17 cellular contexts compared by ENCODE assay signal in the genomic region with DNA sequence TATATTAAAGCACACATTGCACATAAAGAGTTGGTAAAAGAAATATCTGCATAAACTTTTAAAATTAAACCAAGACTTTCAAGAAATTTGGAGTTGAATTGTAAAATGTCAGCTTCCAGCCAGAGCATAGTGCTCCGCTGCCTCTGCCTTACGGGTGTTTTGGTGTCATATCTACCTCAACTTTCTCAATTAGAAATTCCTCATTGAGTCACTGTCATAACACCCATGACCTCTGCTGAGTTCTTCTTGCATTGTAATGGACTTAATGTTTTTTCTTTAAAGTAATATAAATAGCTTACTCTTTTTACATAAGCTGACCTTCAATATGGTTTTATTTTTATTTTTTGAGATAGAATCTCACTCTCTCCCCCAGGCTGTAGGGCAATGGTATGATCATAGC.
DNase-seq lines count a peak whose midpoint lies in the region; ATAC-seq, FAIRE-seq and TF ChIP-seq lines count a peak whose summit lies in the region.
"Had no signal": no experiment of that assay in that cellular context is flagged by ENCODE, and none has a peak within 500 bp of the region (broad histone marks: within the 10 kb centered on the region; RNA-seq: fewer than 3 reads in every experiment).

No MANE protein-coding gene starts in this region.

- H3K4me1 ChIP-seq in ovary (ENCODE audit: insufficient read depth): no peaks in the 10 kb centered on the region
- H3K4me1 ChIP-seq: stomach had no signal

- no peaks in the 10 kb centered on the region for H3K9me3 ChIP-seq in ovary

- no peaks in the 10 kb centered on the region for H3K27me3 ChIP-seq in ovary
- H3K27me3 ChIP-seq: stomach had no signal

- no peaks in the 10 kb centered on the region for H3K36me3 ChIP-seq in ovary
- H3K36me3 ChIP-seq: stomach had no signal

- in situ Hi-C loops in astrocyte of the spinal cord (cut with HindIII; ENCODE audit: low sequenced_read_pairs): no loop called here

- TF ChIP-seq EP300 in ovary (IDR thresholded peaks at IDR 0.05): no peak

- TF ChIP-seq POLR2A in ovary (IDR thresholded peaks at IDR 0.05): no peak

- no peak for TF ChIP-seq CTCF in AG09309 (IDR thresholded peaks at IDR 0.05; ENCODE audit: control insufficient read depth, insufficient read depth, low read depth, low read length, missing control alignments)
- TF ChIP-seq CTCF in astrocyte of the spinal cord (IDR thresholded peaks at IDR 0.05; ENCODE audit: low read depth, low read length): no peak
- no peak for TF ChIP-seq CTCF in ovary (IDR thresholded peaks at IDR 0.05)

- H3K4me3 ChIP-seq in AG09309 (ENCODE audit: control insufficient read depth, low read depth, low read length) (no peak overlapping the region), astrocyte of the spinal cord (ENCODE audit: low read depth, low read length) (no peak overlapping the region), ovary (no peak overlapping the region)
- H3K4me3 ChIP-seq: GM12878, stomach had no signal

- ATAC-seq in GM21381 (IDR thresholded peaks at IDR 0.05; ENCODE audit: unreplicated experiment): no peak
- ATAC-seq: GM12878, left cardiac atrium had no signal

- no peak for FAIRE-seq in HTR-8/SVneo (lab: Jason Lieb, UNC)
- no peak for FAIRE-seq in RCC 7860 (lab: Jason Lieb, UNC)
- FAIRE-seq: GM12878 had no signal

- intact Hi-C loops in ovary (cut with DNase I): no loop called here

- WGBS in ovary, 3 donors: 29 to 75% (median 51%) methylated on average over 2 of the region's 2 CpGs

- H3K27ac ChIP-seq in ovary: no peak overlapping the region
- H3K27ac ChIP-seq: stomach had no signal

- DNase-seq in AG09309 (ENCODE audit: low read depth) (peak; percentile 11), HTR-8/SVneo (ENCODE audit: insufficient read length, low spot score) (peak; percentile 26), astrocyte of the spinal cord (ENCODE audit: low read depth, low spot score) (peak; percentile 76), glomerular visceral epithelial cell (ENCODE audit: extremely low spot score) (peak; percentile 52), DMS53 treated with DMSO at 0.1 percent for 48 hours (lab: John Stamatoyannopoulos, UW; ENCODE audit: unreplicated experiment) (no peak), RCC 7860 (ENCODE audit: low spot score) (no peak), ovary (no peak)
- DNase-seq: ACHN; activated CD4-positive, CD25-positive, alpha-beta regulatory T cell treated with anti-CD3 and anti-CD28 coated beads, Interleukin-2, amount 50 U/mL, for 72 hours; activated effector memory CD4-positive, alpha-beta T cell treated with Interleukin-2 at 50 U/mL for 16 hours; hypothalamus; left cardiac atrium; NCI-H2029; SHP77 treated with DMSO at 0.1 percent for 48 hours; stomach had no signal

Comparison
In these comparisons a context has a peak if more than half of its experiments do, and no peak if none do; other contexts are left out.
1. DNase-seq: peak in AG09309 (single experiment), HTR-8/SVneo (single experiment), astrocyte of the spinal cord (single experiment) and glomerular visceral epithelial cell (single experiment); none in DMS53 treated with DMSO at 0.1 percent for 48 hours (single experiment), RCC 7860 (single experiment) and ovary (0 of 5).